8 cellular contexts compared by ENCODE assay signal in genomic region chr1:2300851-2301606, GRCh38.
A peak's percentile ranks its signal among the peaks of the same experiment; 100 is the strongest.
DNase-seq lines count a peak whose midpoint lies in the region; ATAC-seq and TF ChIP-seq lines count a peak whose summit lies in the region.

No MANE protein-coding gene starts in this region.

- ATAC-seq in GM21786 (IDR thresholded peaks at IDR 0.05; ENCODE audit: unreplicated experiment), result peak; percentile 54
- ATAC-seq in activated T-cell treated with anti-CD3 and anti-CD28 coated beads, Interleukin-2, amount 50 U/mL, for 72 hours (replicated peaks in 1 of 2), result peak; percentile 82 to 83

- no peak overlapping the region for H3K4me3 ChIP-seq in NB4 (ENCODE audit: low read depth, low read length)

- peaks cover 46% of the 10 kb centered on the region for H3K4me1 Mint-ChIP-seq in activated T-cell treated with anti-CD3 and anti-CD28 coated beads, Interleukin-2, amount 50 U/mL, for 72 hours (ENCODE audit: low read depth)
- no peaks in the 10 kb centered on the region for H3K4me1 Mint-ChIP-seq in progenitor cell of endocrine pancreas (ENCODE audit: low read depth)

- no peaks in the 10 kb centered on the region for H3K9me3 Mint-ChIP-seq in activated T-cell treated with anti-CD3 and anti-CD28 coated beads, Interleukin-2, amount 50 U/mL, for 72 hours
- H3K9me3 Mint-ChIP-seq in progenitor cell of endocrine pancreas (ENCODE audit: low read depth), result no peaks in the 10 kb centered on the region

- H3K27ac Mint-ChIP-seq in activated T-cell treated with anti-CD3 and anti-CD28 coated beads, Interleukin-2, amount 50 U/mL, for 72 hours, result peak overlapping the region; percentile 91
- no peak overlapping the region for H3K27ac Mint-ChIP-seq in progenitor cell of endocrine pancreas

- no peaks in the 10 kb centered on the region for H3K27me3 Mint-ChIP-seq in activated T-cell treated with anti-CD3 and anti-CD28 coated beads, Interleukin-2, amount 50 U/mL, for 72 hours (ENCODE audit: low read depth)
- no peaks in the 10 kb centered on the region for H3K27me3 Mint-ChIP-seq in progenitor cell of endocrine pancreas

- peak; percentile 64 for DNase-seq in ELR (ENCODE audit: low read depth)
- DNase-seq in NB4 (ENCODE audit: low read depth), result peak; percentile 93
- peak; percentile 89 to 91 for DNase-seq in activated T-cell treated with anti-CD3 and anti-CD28 coated beads, Interleukin-2, amount 50 U/mL, for 72 hours
- DNase-seq in globus pallidus (ENCODE audit: low spot score), result peak; percentile 62
- DNase-seq in stimulated activated CD4-positive, alpha-beta T cell treated with anti-CD3 and anti-CD28 coated beads, Interleukin-12 subunit alpha, Interleukin-12 subunit beta, amount 100 ng/mL, for 4 hours, result peak; percentile 71
- no peak for DNase-seq in ecto neural progenitor cell (ENCODE audit: low spot score)
- no peak for DNase-seq in progenitor cell of endocrine pancreas (ENCODE audit: low spot score, unreplicated experiment)

- TF ChIP-seq POLR2A in NB4 (IDR thresholded peaks at IDR 0.05; ENCODE audit: extremely low read depth, insufficient read length), result no peak

- H3K36me3 Mint-ChIP-seq in activated T-cell treated with anti-CD3 and anti-CD28 coated beads, Interleukin-2, amount 50 U/mL, for 72 hours (ENCODE audit: insufficient read depth in 2 of 2), result peaks cover 2 to 5% of the 10 kb centered on the region in 2 donors
- H3K36me3 Mint-ChIP-seq in progenitor cell of endocrine pancreas (ENCODE audit: insufficient read depth), result peaks cover 4% of the 10 kb centered on the region

- TF ChIP-seq CTCF in NB4 (IDR thresholded peaks at IDR 0.05; ENCODE audit: low read depth, low read length), result no peak
- TF ChIP-seq CTCF in progenitor cell of endocrine pancreas (IDR thresholded peaks at IDR 0.05; ENCODE audit: unreplicated experiment), result no peak

- H3K4me3 Mint-ChIP-seq in activated T-cell treated with anti-CD3 and anti-CD28 coated beads, Interleukin-2, amount 50 U/mL, for 72 hours, result peak overlapping the region; percentile 85 to 94
- H3K4me3 Mint-ChIP-seq in progenitor cell of endocrine pancreas (ENCODE audit: low read depth), result no peak overlapping the region

Comparison
In these comparisons a context has a peak if more than half of its experiments do, and no peak if none do; other contexts are left out.
1. DNase-seq: peak in ELR (single experiment), NB4 (single experiment), activated T-cell treated with anti-CD3 and anti-CD28 coated beads, Interleukin-2, amount 50 U/mL, for 72 hours (2 of 2), globus pallidus (single experiment) and stimulated activated CD4-positive, alpha-beta T cell treated with anti-CD3 and anti-CD28 coated beads, Interleukin-12 subunit alpha, Interleukin-12 subunit beta, amount 100 ng/mL, for 4 hours (single experiment); none in ecto neural progenitor cell (single experiment) and progenitor cell of endocrine pancreas (single experiment).